8 cellular contexts compared by ENCODE assay signal in the genomic region with DNA sequence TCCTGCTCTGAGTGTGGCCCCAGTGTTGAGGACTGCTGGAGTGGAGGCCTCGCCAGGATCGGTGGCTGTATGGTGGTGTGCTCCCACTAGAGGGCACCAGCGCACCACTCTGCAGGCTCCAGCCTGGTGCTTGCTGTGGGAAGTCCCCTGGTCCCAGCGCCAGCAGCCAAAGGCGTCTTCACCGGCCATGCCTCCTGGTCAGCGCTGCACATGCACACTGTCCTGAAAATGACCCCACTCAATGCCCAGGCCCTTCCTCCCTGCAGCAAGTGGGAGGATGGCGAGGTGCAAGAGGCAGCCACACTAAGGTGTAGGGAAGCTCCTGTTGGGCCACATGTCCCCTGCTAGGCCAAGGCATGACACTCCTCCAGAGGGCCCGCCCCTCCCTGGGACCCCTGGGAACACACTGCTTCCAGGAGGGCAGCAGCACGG.
A peak's percentile ranks its signal among the peaks of the same experiment; 100 is the strongest.
DNase-seq lines count a peak whose midpoint lies in the region; ATAC-seq lines count a peak whose summit lies in the region.

No MANE protein-coding gene starts in this region.

- H3K4me1 ChIP-seq in subcutaneous abdominal adipose tissue (ENCODE audit: control insufficient read depth in 5 of 5, insufficient read depth in 5 of 5, low read length in 5 of 5): peaks cover 6 to 54% (median 37%) of the 10 kb centered on the region in 5 donors

- no peaks in the 10 kb centered on the region for H3K27me3 Mint-ChIP-seq in activated T-helper 1 cell treated with anti-CD3 and anti-CD28 coated beads, Interleukin-12 subunit alpha, Interleukin-12 subunit beta, Interleukin-2, Interleukin-4 antibody, amounts not matched to agents 30 ng/mL and 10 ng/mL and 1 ng/mL, durations not matched to agents 14 hours and 24 hours and 36 hours (ENCODE audit: insufficient read depth)

- peaks cover 0 to 9% (median 4%) of the 10 kb centered on the region in 5 donors for H3K9me3 ChIP-seq in subcutaneous abdominal adipose tissue (ENCODE audit: control insufficient read depth in 5 of 5, low read length in 5 of 5)

- H3K27ac ChIP-seq in subcutaneous abdominal adipose tissue (ENCODE audit: low read depth, low read length): peak overlapping the region; percentile 83

- intact Hi-C loops in activated T-helper 1 cell treated with anti-CD3 and anti-CD28 coated beads, Interleukin-12 subunit alpha, Interleukin-12 subunit beta, Interleukin-2, Interleukin-4 antibody, amounts not matched to agents 30 ng/mL and 10 ng/mL and 1 ng/mL, durations not matched to agents 14 hours and 24 hours and 36 hours (cut with micrococcal nuclease): loop anchor here (1.0 to 10.0 kb wide), 10 partner anchors 102 to 1182 kb away; a partner anchor contains a TSS

- H3K4me1 Mint-ChIP-seq in activated T-helper 1 cell treated with anti-CD3 and anti-CD28 coated beads, Interleukin-12 subunit alpha, Interleukin-12 subunit beta, Interleukin-2, Interleukin-4 antibody, amounts not matched to agents 30 ng/mL and 10 ng/mL and 1 ng/mL, durations not matched to agents 14 hours and 24 hours and 36 hours (ENCODE audit: low read depth): no peaks in the 10 kb centered on the region

- peaks cover 7% of the 10 kb centered on the region for H3K9me3 Mint-ChIP-seq in activated T-helper 1 cell treated with anti-CD3 and anti-CD28 coated beads, Interleukin-12 subunit alpha, Interleukin-12 subunit beta, Interleukin-2, Interleukin-4 antibody, amounts not matched to agents 30 ng/mL and 10 ng/mL and 1 ng/mL, durations not matched to agents 14 hours and 24 hours and 36 hours

- no peak overlapping the region for H3K9ac ChIP-seq in subcutaneous abdominal adipose tissue (ENCODE audit: low read length in 5 of 5)

- peak; percentile 75 for ATAC-seq in GM21423 (IDR thresholded peaks at IDR 0.05; ENCODE audit: unreplicated experiment)

- no peak overlapping the region for H3K27ac Mint-ChIP-seq in activated T-helper 1 cell treated with anti-CD3 and anti-CD28 coated beads, Interleukin-12 subunit alpha, Interleukin-12 subunit beta, Interleukin-2, Interleukin-4 antibody, amounts not matched to agents 30 ng/mL and 10 ng/mL and 1 ng/mL, durations not matched to agents 14 hours and 24 hours and 36 hours

- H3K4me3 Mint-ChIP-seq in activated T-helper 1 cell treated with anti-CD3 and anti-CD28 coated beads, Interleukin-12 subunit alpha, Interleukin-12 subunit beta, Interleukin-2, Interleukin-4 antibody, amounts not matched to agents 30 ng/mL and 10 ng/mL and 1 ng/mL, durations not matched to agents 14 hours and 24 hours and 36 hours: no peak overlapping the region

- H3K36me3 Mint-ChIP-seq in activated T-helper 1 cell treated with anti-CD3 and anti-CD28 coated beads, Interleukin-12 subunit alpha, Interleukin-12 subunit beta, Interleukin-2, Interleukin-4 antibody, amounts not matched to agents 30 ng/mL and 10 ng/mL and 1 ng/mL, durations not matched to agents 14 hours and 24 hours and 36 hours (ENCODE audit: low read depth): peaks cover 2% of the 10 kb centered on the region

- no peak overlapping the region for H3K4me3 ChIP-seq in subcutaneous abdominal adipose tissue (ENCODE audit: low read depth in 1 of 5, low read length in 5 of 5)

- peaks cover 5 to 42% (median 15%) of the 10 kb centered on the region in 5 donors for H3K36me3 ChIP-seq in subcutaneous abdominal adipose tissue (ENCODE audit: control insufficient read depth in 5 of 5, insufficient read depth in 5 of 5, low read length in 5 of 5)

- peak; percentile 18 for DNase-seq in DMS114 treated with DMSO at 0.1 percent for 48 hours (lab: John Stamatoyannopoulos, UW; ENCODE audit: unreplicated experiment)
- peak; percentile 80 for DNase-seq in HuH-7 (ENCODE audit: low spot score)
- peak; percentile 72 for DNase-seq in RKO (ENCODE audit: low spot score)
- peak; percentile 74 for DNase-seq in activated T-helper 1 cell treated with anti-CD3 and anti-CD28 coated beads, Interleukin-12 subunit alpha, Interleukin-12 subunit beta, Interleukin-2, Interleukin-4 antibody, amounts not matched to agents 30 ng/mL and 10 ng/mL and 1 ng/mL, durations not matched to agents 14 hours and 24 hours and 36 hours (ENCODE audit: low spot score)
- DNase-seq in fibroblast of the conjunctiva (ENCODE audit: low read depth): peak; percentile 77
- peak; percentile 44 for DNase-seq in non-pigmented ciliary epithelial cell (ENCODE audit: low read depth)

- no peaks in the 10 kb centered on the region for H3K27me3 ChIP-seq in subcutaneous abdominal adipose tissue (ENCODE audit: control insufficient read depth in 5 of 5, insufficient read depth in 4 of 5, low read length in 5 of 5)

Comparison
In these comparisons a context has a peak if more than half of its experiments do, and no peak if none do; other contexts are left out.
1. DNase-seq: peak in every context shown above with its lines; median percentile 80 in HuH-7; 77 in fibroblast of the conjunctiva; 74 in activated T-helper 1 cell treated with anti-CD3 and anti-CD28 coated beads, Interleukin-12 subunit alpha, Interleukin-12 subunit beta, Interleukin-2, Interleukin-4 antibody, amounts not matched to agents 30 ng/mL and 10 ng/mL and 1 ng/mL, durations not matched to agents 14 hours and 24 hours and 36 hours; 72 in RKO; 44 in non-pigmented ciliary epithelial cell; 18 in DMS114 treated with DMSO at 0.1 percent for 48 hours.